In the genomic region with DNA sequence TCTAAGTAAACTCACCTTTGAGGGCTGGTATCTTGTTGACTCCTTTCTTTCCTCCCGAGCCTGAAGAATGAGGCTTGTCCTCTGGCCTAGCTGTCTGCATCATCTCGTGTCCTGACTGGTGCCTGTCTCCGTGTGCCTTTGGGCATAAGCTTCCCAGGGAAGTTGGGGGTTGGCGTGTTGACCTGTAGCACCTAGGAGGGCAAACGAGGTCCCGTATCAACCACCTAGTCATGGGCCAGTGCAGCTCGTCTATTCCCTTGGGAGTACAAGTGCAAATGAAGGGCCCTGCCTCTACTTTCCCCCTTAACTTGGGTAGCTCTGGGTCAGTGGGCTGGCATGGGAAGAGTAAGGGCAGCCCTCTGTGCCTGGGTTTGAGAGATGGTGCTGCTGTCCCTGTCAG, we compare ENCODE assay signal across 16 cellular contexts. TPM values are rescaled to one million over a fixed set of nuclear protein-coding genes. Genes with fewer than 3 reads are reported as not detected.
DNase-seq lines count a peak whose midpoint lies in the region; ATAC-seq and TF ChIP-seq lines count a peak whose summit lies in the region.
"Had no signal": no experiment of that assay in that cellular context is flagged by ENCODE, and none has a peak within 500 bp of the region (broad histone marks: within the 10 kb centered on the region; RNA-seq: fewer than 3 reads in every experiment).

No MANE protein-coding gene starts in this region.

- H3K27ac ChIP-seq in RWPE2 (ENCODE audit: poor library complexity, severe bottlenecking) = peak overlapping the region; percentile 78
- no peak overlapping the region for H3K27ac ChIP-seq in endodermal cell (ENCODE audit: low read depth, low read length)
- no peak overlapping the region for H3K27ac ChIP-seq in ascending aorta
- H3K27ac ChIP-seq: hepatocyte had no signal

- no peak overlapping the region for H3K9ac ChIP-seq in endodermal cell (ENCODE audit: extremely low read depth, low read length, poor library complexity, severe bottlenecking)

- H3K36me3 Mint-ChIP-seq in activated naive CD8-positive, alpha-beta T cell treated with anti-CD3 and anti-CD28 coated beads, Interleukin-2, amount 10 ng/mL, durations not matched to agents 7 days and 5 days = peaks cover 30% of the 10 kb centered on the region
- H3K36me3 Mint-ChIP-seq in activated naive CD8-positive, alpha-beta T cell treated with anti-CD3 and anti-CD28 coated beads for 36 hours = peaks cover 28% of the 10 kb centered on the region
- H3K36me3 Mint-ChIP-seq in endodermal cell (ENCODE audit: low read depth) (peaks cover 9% of the 10 kb centered on the region), type B pancreatic cell (peaks cover 4% of the 10 kb centered on the region)

- H3K4me1 ChIP-seq in RWPE2 (ENCODE audit: insufficient read depth, poor library complexity, severe bottlenecking) = peaks cover 22% of the 10 kb centered on the region
- H3K4me1 ChIP-seq in endodermal cell (ENCODE audit: control insufficient read depth, insufficient read depth, low read length) = no peaks in the 10 kb centered on the region
- peaks cover 0 to 3% of the 10 kb centered on the region in 2 donors for H3K4me1 ChIP-seq in ascending aorta

- ATAC-seq in activated naive CD8-positive, alpha-beta T cell treated with anti-CD3 and anti-CD28 coated beads, Interleukin-2, amount 10 ng/mL, durations not matched to agents 7 days and 5 days (ENCODE audit: low read depth) = no peak
- ATAC-seq in RWPE2 (ENCODE audit: low read depth) = no peak
- no peak for ATAC-seq in activated CD4-positive, CD25-positive, alpha-beta regulatory T cell treated with anti-CD3 and anti-CD28 coated beads, Interleukin-2, amount 50 U/mL, for 24 hours

- H3K9me3 ChIP-seq in RWPE2 (ENCODE audit: severe bottlenecking) = no peaks in the 10 kb centered on the region
- no peaks in the 10 kb centered on the region for H3K9me3 ChIP-seq in endodermal cell (ENCODE audit: control insufficient read depth, low read length)
- H3K9me3 ChIP-seq in ascending aorta = no peaks in the 10 kb centered on the region
- H3K9me3 ChIP-seq: right atrium auricular region had no signal

- H3K4me3 ChIP-seq in RWPE2 (ENCODE audit: severe bottlenecking) (no peak overlapping the region), endodermal cell (ENCODE audit: low read length) (no peak overlapping the region), ascending aorta (no peak overlapping the region)
- H3K4me3 ChIP-seq: hepatocyte, right atrium auricular region had no signal

- peaks cover 61% of the 10 kb centered on the region for H3K4me1 Mint-ChIP-seq in activated naive CD8-positive, alpha-beta T cell treated with anti-CD3 and anti-CD28 coated beads, Interleukin-2, amount 10 ng/mL, durations not matched to agents 7 days and 5 days
- peaks cover 75% of the 10 kb centered on the region for H3K4me1 Mint-ChIP-seq in activated naive CD8-positive, alpha-beta T cell treated with anti-CD3 and anti-CD28 coated beads for 36 hours
- H3K4me1 Mint-ChIP-seq in endodermal cell (peaks cover 11% of the 10 kb centered on the region), type B pancreatic cell (ENCODE audit: unreplicated experiment) (peaks cover 11% of the 10 kb centered on the region)

- WGBS in endodermal cell (ENCODE audit: insufficient coverage in 1 of 2, insufficient read length in 1 of 2), 2 experiments = 95 to 96% methylated on average over 3 to 7 of the region's 7 CpGs

- H3K27me3 Mint-ChIP-seq in activated naive CD8-positive, alpha-beta T cell treated with anti-CD3 and anti-CD28 coated beads, Interleukin-2, amount 10 ng/mL, durations not matched to agents 7 days and 5 days = no peaks in the 10 kb centered on the region
- H3K27me3 Mint-ChIP-seq in activated naive CD8-positive, alpha-beta T cell treated with anti-CD3 and anti-CD28 coated beads for 36 hours = no peaks in the 10 kb centered on the region
- H3K27me3 Mint-ChIP-seq in endodermal cell (ENCODE audit: insufficient read depth) (no peaks in the 10 kb centered on the region), type B pancreatic cell (no peaks in the 10 kb centered on the region)
- H3K27me3 Mint-ChIP-seq: central memory CD8-positive, alpha-beta T cell had no signal

- no peaks in the 10 kb centered on the region for H3K9me3 Mint-ChIP-seq in activated naive CD8-positive, alpha-beta T cell treated with anti-CD3 and anti-CD28 coated beads, Interleukin-2, amount 10 ng/mL, durations not matched to agents 7 days and 5 days
- H3K9me3 Mint-ChIP-seq in activated naive CD8-positive, alpha-beta T cell treated with anti-CD3 and anti-CD28 coated beads for 36 hours = no peaks in the 10 kb centered on the region
- H3K9me3 Mint-ChIP-seq in endodermal cell (no peaks in the 10 kb centered on the region), type B pancreatic cell (no peaks in the 10 kb centered on the region)
- H3K9me3 Mint-ChIP-seq: central memory CD8-positive, alpha-beta T cell had no signal

- POLR2A ChIA-PET in activated naive CD8-positive, alpha-beta T cell treated with anti-CD3 and anti-CD28 coated beads, Interleukin-2, amount 10 ng/mL, durations not matched to agents 7 days and 5 days (lab: Charles Lee) = interaction anchor here (3.6 to 4.4 kb wide), 2 partner anchors 8 to 179 kb away, joined by 74 to 80 read pairs; a partner anchor contains a TSS

- TF ChIP-seq CTCF in RWPE2 (IDR thresholded peaks at IDR 0.05; ENCODE audit: poor library complexity, severe bottlenecking) (no peak), endodermal cell (conservative IDR thresholded peaks at IDR 0.05) (no peak), type B pancreatic cell (conservative IDR thresholded peaks at IDR 0.05) (no peak), ascending aorta (IDR thresholded peaks at IDR 0.05) (no peak)

- DNase-seq in activated naive CD8-positive, alpha-beta T cell treated with anti-CD3 and anti-CD28 coated beads, Interleukin-2, amount 10 ng/mL, durations not matched to agents 7 days and 5 days = no peak
- no peak for DNase-seq in activated naive CD8-positive, alpha-beta T cell treated with anti-CD3 and anti-CD28 coated beads for 36 hours
- DNase-seq in RWPE2 (ENCODE audit: low spot score) = no peak
- no peak for DNase-seq in endodermal cell
- DNase-seq in type B pancreatic cell (ENCODE audit: extremely low spot score, unreplicated experiment) = no peak
- DNase-seq in ascending aorta (ENCODE audit: low spot score in 2 of 2) = no peak
- DNase-seq: effector CD8-positive, alpha-beta T cell; IMR-90; NCI-H187; NCI-H345; nucleus accumbens; substantia nigra had no signal

- H3K27me3 ChIP-seq in RWPE2 (ENCODE audit: insufficient read depth, poor library complexity, severe bottlenecking) = no peaks in the 10 kb centered on the region
- no peaks in the 10 kb centered on the region for H3K27me3 ChIP-seq in endodermal cell (ENCODE audit: control insufficient read depth, insufficient read depth, low read length, poor library complexity, severe bottlenecking)
- H3K27me3 ChIP-seq in ascending aorta = no peaks in the 10 kb centered on the region
- H3K27me3 ChIP-seq: hepatocyte, right atrium auricular region had no signal

- no peak overlapping the region for H3K4me3 Mint-ChIP-seq in activated naive CD8-positive, alpha-beta T cell treated with anti-CD3 and anti-CD28 coated beads, Interleukin-2, amount 10 ng/mL, durations not matched to agents 7 days and 5 days
- no peak overlapping the region for H3K4me3 Mint-ChIP-seq in activated naive CD8-positive, alpha-beta T cell treated with anti-CD3 and anti-CD28 coated beads for 36 hours
- H3K4me3 Mint-ChIP-seq in endodermal cell = no peak overlapping the region
- H3K4me3 Mint-ChIP-seq in type B pancreatic cell = no peak overlapping the region
- H3K4me3 Mint-ChIP-seq: central memory CD8-positive, alpha-beta T cell had no signal

- peak overlapping the region; percentile 65 for H3K27ac Mint-ChIP-seq in activated naive CD8-positive, alpha-beta T cell treated with anti-CD3 and anti-CD28 coated beads, Interleukin-2, amount 10 ng/mL, durations not matched to agents 7 days and 5 days
- no peak overlapping the region for H3K27ac Mint-ChIP-seq in activated naive CD8-positive, alpha-beta T cell treated with anti-CD3 and anti-CD28 coated beads for 36 hours
- H3K27ac Mint-ChIP-seq in endodermal cell (peak overlapping the region; percentile 61), type B pancreatic cell (peak overlapping the region; percentile 34)

- H3K36me3 ChIP-seq in RWPE2 (ENCODE audit: low read depth) (peaks cover 43% of the 10 kb centered on the region), endodermal cell (ENCODE audit: control insufficient read depth, insufficient read depth, low read length) (peaks cover 13% of the 10 kb centered on the region), ascending aorta (peaks cover 3 to 24% of the 10 kb centered on the region in 2 donors)

- intact Hi-C loops in ascending aorta (cut with DNase I) = no loop called here

RNA-seq across cellular contexts. Expression of a gene that starts 8.7 kb away (rescaled TPM):
- 10 to 100 TPM; 49.3 to 49.8 TPM for total RNA-seq in activated naive CD8-positive, alpha-beta T cell treated with anti-CD3 and anti-CD28 coated beads, Interleukin-2, amount 10 ng/mL, durations not matched to agents 7 days and 5 days
- 10 to 100 TPM; 37.1 to 39.5 TPM for total RNA-seq in activated naive CD8-positive, alpha-beta T cell treated with anti-CD3 and anti-CD28 coated beads for 36 hours
- 10 to 100 TPM; 21.1 to 24.9 TPM for total RNA-seq in endodermal cell
- polyA plus RNA-seq in endodermal cell (2013, experiment 1 of 2) = 17.6 TPM
- polyA plus RNA-seq in endodermal cell (2013, experiment 2 of 2) = 12.9 TPM
- 43.8 and 50.0 TPM in 2 replicates for total RNA-seq in type B pancreatic cell (ENCODE audit: low replicate concordance)
- total RNA-seq in ascending aorta = 69.1 TPM

RNA-seq across cellular contexts. Expression of a gene that starts 27.1 kb away (rescaled TPM):
- 1 to 10 TPM; 1.4 to 2.2 TPM for total RNA-seq in activated naive CD8-positive, alpha-beta T cell treated with anti-CD3 and anti-CD28 coated beads, Interleukin-2, amount 10 ng/mL, durations not matched to agents 7 days and 5 days
- total RNA-seq in activated naive CD8-positive, alpha-beta T cell treated with anti-CD3 and anti-CD28 coated beads for 36 hours = under 1 TPM; 0.37 to 0.46 TPM
- 1 to 10 TPM; 3.9 to 7.4 TPM for total RNA-seq in endodermal cell
- 6.0 TPM for polyA plus RNA-seq in endodermal cell (2013, experiment 1 of 2)
- polyA plus RNA-seq in endodermal cell (2013, experiment 2 of 2) = 4.7 TPM
- total RNA-seq in type B pancreatic cell (ENCODE audit: low replicate concordance) = 0.29 and 0.58 TPM in 2 replicates
- not detected for total RNA-seq in ascending aorta
- polyA plus RNA-seq: hepatocyte had no signal
